In the genomic region with DNA sequence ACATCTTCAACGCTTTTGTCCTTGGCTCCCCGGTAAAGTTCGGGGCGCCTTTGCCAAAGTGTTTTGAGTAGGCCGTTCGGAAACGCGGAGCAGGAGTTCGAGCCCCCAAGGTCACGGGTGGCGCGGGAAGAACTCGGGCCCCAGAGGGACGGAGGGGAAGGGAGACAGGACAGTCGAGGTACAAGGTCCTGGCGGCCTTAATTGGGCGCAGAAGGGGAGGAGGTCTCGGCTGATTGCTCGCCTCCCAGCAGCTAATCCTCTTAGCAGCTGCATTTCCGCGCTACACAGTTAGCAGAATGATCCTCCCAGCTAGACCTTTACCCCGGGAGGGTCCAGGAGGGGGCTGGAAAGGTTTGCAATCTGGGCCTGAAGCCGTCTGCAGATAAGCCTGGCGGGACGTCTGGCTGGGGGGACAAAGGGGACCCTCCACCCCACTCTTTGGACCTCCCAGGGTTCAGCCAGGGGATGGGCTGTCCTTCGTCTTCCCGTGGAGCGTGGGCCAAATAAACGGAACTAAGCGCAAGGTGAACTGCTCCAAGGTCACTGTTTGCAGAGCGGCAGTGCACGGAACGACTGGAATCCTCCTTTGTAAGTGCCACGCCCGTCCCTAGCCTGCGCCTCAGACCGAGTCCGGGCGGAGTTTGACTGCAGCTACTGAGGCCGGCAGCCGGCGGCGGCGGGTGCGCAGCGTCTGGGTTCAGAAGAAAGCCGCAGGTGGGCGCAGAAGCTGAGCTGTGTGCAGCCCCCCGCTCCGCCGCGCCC, we compare ENCODE assay signal across 9 cellular contexts. TPM values are rescaled to one million over a fixed set of nuclear protein-coding genes. Genes with fewer than 3 reads are reported as not detected.
A peak's percentile ranks its signal among the peaks of the same experiment; 100 is the strongest.
DNase-seq lines count a peak whose midpoint lies in the region.
"Had no signal": no experiment of that assay in that cellular context is flagged by ENCODE, and none has a peak within 500 bp of the region (broad histone marks: within the 10 kb centered on the region; RNA-seq: fewer than 3 reads in every experiment).

No MANE protein-coding gene starts in this region.

- DNase-seq in activated naive CD4-positive, alpha-beta T cell treated with anti-CD3 and anti-CD28 coated beads for 36 hours, result no peak
- DNase-seq in activated naive CD4-positive, alpha-beta T cell (lab: John Stamatoyannopoulos, UW), result no peak
- DNase-seq in activated CD8-positive, alpha-beta memory T cell treated with anti-CD3 and anti-CD28 coated beads, Interleukin-2, amount 50 U/mL, for 48 hours, result peak; percentile 76
- DNase-seq in islet precursor cell (peak; percentile 86), putamen (ENCODE audit: low spot score) (no peak), NCI-H146 (lab: John Stamatoyannopoulos, UW) (no peak), RPMI8226 (no peak)

- no peak overlapping the region for H3K27ac ChIP-seq in subcutaneous abdominal adipose tissue (ENCODE audit: low read depth, low read length)
- H3K27ac ChIP-seq: HL-60 had no signal

- H3K36me3 Mint-ChIP-seq in activated naive CD4-positive, alpha-beta T cell treated with anti-CD3 and anti-CD28 coated beads for 36 hours (ENCODE audit: low read depth), result no peaks in the 10 kb centered on the region

- no peaks in the 10 kb centered on the region for H3K9me3 Mint-ChIP-seq in activated naive CD4-positive, alpha-beta T cell treated with anti-CD3 and anti-CD28 coated beads for 36 hours

- H3K27me3 Mint-ChIP-seq in activated naive CD4-positive, alpha-beta T cell treated with anti-CD3 and anti-CD28 coated beads for 36 hours (ENCODE audit: low read depth), result peaks cover 57% of the 10 kb centered on the region

- H3K27me3 ChIP-seq in subcutaneous abdominal adipose tissue (ENCODE audit: control insufficient read depth in 5 of 5, insufficient read depth in 4 of 5, low read length in 5 of 5), result peaks cover 18 to 33% (median 30%) of the 10 kb centered on the region in 5 donors

- peak overlapping the region in 1 of 5 donors; percentile 54 for H3K9ac ChIP-seq in subcutaneous abdominal adipose tissue (ENCODE audit: low read length in 5 of 5)

- CTCF ChIA-PET in activated naive CD4-positive, alpha-beta T cell treated with anti-CD3 and anti-CD28 coated beads for 36 hours (lab: Charles Lee), result interaction anchor here (0.7 to 1.9 kb wide), 2 partner anchors 9 to 614 kb away, joined by 3 to 6 read pairs; no protein-coding TSS in a partner anchor

- intact Hi-C loops in activated naive CD4-positive, alpha-beta T cell treated with anti-CD3 and anti-CD28 coated beads for 36 hours (cut with micrococcal nuclease), result loop anchor here (2.0 to 5.0 kb wide), 3 partner anchors 262 to 632 kb away; partner anchors contain the start of genes AZI2 and ZCWPW2

- H3K36me3 ChIP-seq in subcutaneous abdominal adipose tissue (ENCODE audit: control insufficient read depth in 5 of 5, insufficient read depth in 5 of 5, low read length in 5 of 5), result no peaks in the 10 kb centered on the region

- peaks cover 0 to 34% (median 33%) of the 10 kb centered on the region in 5 donors for H3K4me1 ChIP-seq in subcutaneous abdominal adipose tissue (ENCODE audit: control insufficient read depth in 5 of 5, insufficient read depth in 5 of 5, low read length in 5 of 5)

- H3K27ac Mint-ChIP-seq in activated naive CD4-positive, alpha-beta T cell treated with anti-CD3 and anti-CD28 coated beads for 36 hours, result no peak overlapping the region

- H3K4me1 Mint-ChIP-seq in activated naive CD4-positive, alpha-beta T cell treated with anti-CD3 and anti-CD28 coated beads for 36 hours (ENCODE audit: low read depth), result peaks cover 19% of the 10 kb centered on the region

- H3K4me3 ChIP-seq in subcutaneous abdominal adipose tissue (ENCODE audit: low read depth in 1 of 5, low read length in 5 of 5), result peak overlapping the region; percentile 39 to 85 (median 57)

- H3K9me3 ChIP-seq in subcutaneous abdominal adipose tissue (ENCODE audit: control insufficient read depth in 5 of 5, low read length in 5 of 5), result no peaks in the 10 kb centered on the region

- peak overlapping the region; percentile 93 for H3K4me3 Mint-ChIP-seq in activated naive CD4-positive, alpha-beta T cell treated with anti-CD3 and anti-CD28 coated beads for 36 hours

RNA-seq across cellular contexts. Expression of gene EOMES, which starts 7.2 kb away (rescaled TPM):
- under 1 TPM; 0.12 to 0.14 TPM for total RNA-seq in activated naive CD4-positive, alpha-beta T cell treated with anti-CD3 and anti-CD28 coated beads for 36 hours

Comparison
In these comparisons a context has a peak if more than half of its experiments do, and no peak if none do; other contexts are left out.
1. DNase-seq: peak in activated CD8-positive, alpha-beta memory T cell treated with anti-CD3 and anti-CD28 coated beads, Interleukin-2, amount 50 U/mL, for 48 hours (single experiment) and islet precursor cell (single experiment); none in activated naive CD4-positive, alpha-beta T cell treated with anti-CD3 and anti-CD28 coated beads for 36 hours (single experiment), activated naive CD4-positive, alpha-beta T cell (0 of 4), putamen (single experiment), NCI-H146 (single experiment) and RPMI8226 (single experiment).